In the genomic region with DNA sequence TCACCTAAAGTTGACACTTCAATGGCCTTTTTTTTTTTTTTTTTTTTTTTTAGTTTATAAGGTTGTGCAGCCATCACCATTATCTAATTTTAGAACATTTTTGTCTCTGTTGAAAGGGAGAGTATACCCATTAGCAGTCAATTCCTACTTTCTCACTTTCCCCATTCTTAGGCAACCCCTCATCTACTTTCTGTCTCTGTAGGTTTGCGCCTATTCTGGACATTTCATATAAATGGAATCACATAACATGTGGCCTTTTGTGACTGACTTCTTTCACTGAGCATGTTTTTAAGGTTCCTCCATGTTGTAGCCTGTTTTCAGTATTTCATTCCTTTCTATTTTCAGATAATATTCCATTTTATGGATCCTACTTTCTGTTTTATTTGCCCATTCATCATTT, we compare ENCODE assay signal across 2 cellular contexts.
TF ChIP-seq lines count a peak whose summit lies in the region.

No MANE protein-coding gene starts in this region.

TF ChIP-seq in GM12891, 5 proteins besides CTCF, POLR2A, EP300 and RAD21 (continued from another document):
- TF ChIP-seq POLR2AphosphoS5 (IDR thresholded peaks at IDR 0.05; ENCODE audit: low read depth, low read length) (no peak), SPI1 (IDR thresholded peaks at IDR 0.05; ENCODE audit: low read depth, low read length) (no peak), PAX5 (IDR thresholded peaks at IDR 0.05; ENCODE audit: insufficient read depth, low read length, severe bottlenecking) (no peak)
TF ChIP-seq in GM12891: peak in this region for 0.

TF ChIP-seq in IMR-90, 13 proteins besides CTCF, POLR2A, EP300 and RAD21 (continued from another document):
- TF ChIP-seq MAFK (IDR thresholded peaks at IDR 0.05; ENCODE audit: low read depth, low read length) (no peak), MAZ (IDR thresholded peaks at IDR 0.05; ENCODE audit: borderline replicate concordance, low read depth, low read length) (no peak), NFE2L2 (IDR thresholded peaks at IDR 0.05; ENCODE audit: low read depth, low read length) (no peak), BHLHE40 (IDR thresholded peaks at IDR 0.05; ENCODE audit: low read depth, low read length) (no peak), CHD1 (IDR thresholded peaks at IDR 0.05; ENCODE audit: low read depth, low read length) (no peak), RCOR1 (IDR thresholded peaks at IDR 0.05; ENCODE audit: insufficient replicate concordance, low read length) (no peak), SMC3 (IDR thresholded peaks at IDR 0.05; ENCODE audit: low read depth, low read length) (no peak)
- TF ChIP-seq, protein P1, sequence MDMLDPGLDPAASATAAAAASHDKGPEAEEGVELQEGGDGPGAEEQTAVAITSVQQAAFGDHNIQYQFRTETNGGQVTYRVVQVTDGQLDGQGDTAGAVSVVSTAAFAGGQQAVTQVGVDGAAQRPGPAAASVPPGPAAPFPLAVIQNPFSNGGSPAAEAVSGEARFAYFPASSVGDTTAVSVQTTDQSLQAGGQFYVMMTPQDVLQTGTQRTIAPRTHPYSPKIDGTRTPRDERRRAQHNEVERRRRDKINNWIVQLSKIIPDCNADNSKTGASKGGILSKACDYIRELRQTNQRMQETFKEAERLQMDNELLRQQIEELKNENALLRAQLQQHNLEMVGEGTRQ (IDR thresholded peaks at IDR 0.05; ENCODE audit: low read depth, low read length), result no peak
- TF ChIP-seq, protein P2, sequence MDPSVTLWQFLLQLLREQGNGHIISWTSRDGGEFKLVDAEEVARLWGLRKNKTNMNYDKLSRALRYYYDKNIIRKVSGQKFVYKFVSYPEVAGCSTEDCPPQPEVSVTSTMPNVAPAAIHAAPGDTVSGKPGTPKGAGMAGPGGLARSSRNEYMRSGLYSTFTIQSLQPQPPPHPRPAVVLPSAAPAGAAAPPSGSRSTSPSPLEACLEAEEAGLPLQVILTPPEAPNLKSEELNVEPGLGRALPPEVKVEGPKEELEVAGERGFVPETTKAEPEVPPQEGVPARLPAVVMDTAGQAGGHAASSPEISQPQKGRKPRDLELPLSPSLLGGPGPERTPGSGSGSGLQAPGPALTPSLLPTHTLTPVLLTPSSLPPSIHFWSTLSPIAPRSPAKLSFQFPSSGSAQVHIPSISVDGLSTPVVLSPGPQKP (IDR thresholded peaks at IDR 0.05; ENCODE audit: borderline replicate concordance, low read depth, low read length), result no peak
